In genomic region chr2:217903859-217904613, GRCh38 we compare ENCODE assay signal across 10 cellular contexts.
DNase-seq lines count a peak whose midpoint lies in the region; ATAC-seq and TF ChIP-seq lines count a peak whose summit lies in the region.
"Had no signal": no experiment of that assay in that cellular context is flagged by ENCODE, and none has a peak within 500 bp of the region (broad histone marks: within the 10 kb centered on the region; RNA-seq: fewer than 3 reads in every experiment).

No MANE protein-coding gene starts in this region.

- H3K4me1 ChIP-seq in adipocyte (ENCODE audit: control insufficient read depth, insufficient read depth, low read length) (peaks cover 80% of the 10 kb centered on the region), gastroesophageal sphincter (peaks cover 44 to 100% (median 96%) of the 10 kb centered on the region in 3 donors), SJCRH30 (peaks cover 8% of the 10 kb centered on the region)

- H3K27ac ChIP-seq in gastroesophageal sphincter (peak overlapping the region; percentile 97 to 99 (median 97)), SJCRH30 (no peak overlapping the region)
- H3K27ac ChIP-seq: SK-N-MC had no signal

- WGBS in gastroesophageal sphincter (ENCODE audit: low coverage in 1 of 2), 2 donors: 26 to 35% methylated on average over 2 to 8 of the region's 11 CpGs

- DNase-seq in adipocyte (ENCODE audit: low read depth): no peak
- DNase-seq in neural crest cell (ENCODE audit: low read depth, low spot score): no peak
- peak; percentile 73 for DNase-seq in ureter (ENCODE audit: low spot score)
- DNase-seq in SJCRH30: no peak
- DNase-seq: activated T-cell treated with anti-CD3 and anti-CD28 coated beads, Interleukin-2, amount 50 U/mL, for 48 hours had no signal

- TF ChIP-seq POLR2A in gastroesophageal sphincter (IDR thresholded peaks at IDR 0.05): peak in 1 of 2 donors; percentile 20

- no peak overlapping the region for H3K4me3 Mint-ChIP-seq in neural crest cell

- H3K27me3 ChIP-seq in adipocyte (replicated peaks; ENCODE audit: control insufficient read depth, insufficient read depth, low read length) (no peaks in the 10 kb centered on the region), gastroesophageal sphincter (no peaks in the 10 kb centered on the region), SJCRH30 (no peaks in the 10 kb centered on the region)

- TF ChIP-seq CTCF in gastroesophageal sphincter (IDR thresholded peaks at IDR 0.05) (peak in 1 of 4 experiments; percentile 9), neural crest cell (conservative IDR thresholded peaks at IDR 0.05) (no peak)

- H3K27me3 Mint-ChIP-seq in neural crest cell (ENCODE audit: low read depth): no peaks in the 10 kb centered on the region

- H3K9ac ChIP-seq in adipocyte (ENCODE audit: low read length): peak overlapping the region; percentile 76

- H3K27ac Mint-ChIP-seq in neural crest cell (ENCODE audit: unreplicated experiment): peak overlapping the region; percentile 2

- H3K36me3 Mint-ChIP-seq in neural crest cell (ENCODE audit: low read depth): no peaks in the 10 kb centered on the region

- H3K4me1 Mint-ChIP-seq in neural crest cell: peaks cover 15% of the 10 kb centered on the region

- H3K4me3 ChIP-seq in adipocyte (ENCODE audit: low read length) (peak overlapping the region; percentile 5), gastroesophageal sphincter (peak overlapping the region in 1 of 2 donors; percentile 28), SJCRH30 (no peak overlapping the region)
- H3K4me3 ChIP-seq: GM12878, SK-N-MC had no signal

- H3K36me3 ChIP-seq in adipocyte (ENCODE audit: control insufficient read depth, insufficient read depth, low read length, severe bottlenecking) (peaks cover 74% of the 10 kb centered on the region), gastroesophageal sphincter (peaks cover 0 to 46% of the 10 kb centered on the region in 2 donors), SJCRH30 (no peaks in the 10 kb centered on the region)

- TF ChIP-seq EP300 in gastroesophageal sphincter (IDR thresholded peaks at IDR 0.05): no peak

- ATAC-seq in gastroesophageal sphincter (peak; percentile 36), HG02840 (IDR thresholded peaks at IDR 0.05; ENCODE audit: low FRiP score, unreplicated experiment) (no peak), HG02973 (IDR thresholded peaks at IDR 0.05; ENCODE audit: unreplicated experiment) (no peak)
- ATAC-seq: GM12878 had no signal

- no peaks in the 10 kb centered on the region for H3K9me3 ChIP-seq in adipocyte (ENCODE audit: control insufficient read depth, low read length)
- H3K9me3 ChIP-seq in gastroesophageal sphincter: no peaks in the 10 kb centered on the region
- no peaks in the 10 kb centered on the region for H3K9me3 ChIP-seq in SJCRH30 (replicated peaks)

- H3K9me3 Mint-ChIP-seq in neural crest cell: no peaks in the 10 kb centered on the region
